In the genomic region with DNA sequence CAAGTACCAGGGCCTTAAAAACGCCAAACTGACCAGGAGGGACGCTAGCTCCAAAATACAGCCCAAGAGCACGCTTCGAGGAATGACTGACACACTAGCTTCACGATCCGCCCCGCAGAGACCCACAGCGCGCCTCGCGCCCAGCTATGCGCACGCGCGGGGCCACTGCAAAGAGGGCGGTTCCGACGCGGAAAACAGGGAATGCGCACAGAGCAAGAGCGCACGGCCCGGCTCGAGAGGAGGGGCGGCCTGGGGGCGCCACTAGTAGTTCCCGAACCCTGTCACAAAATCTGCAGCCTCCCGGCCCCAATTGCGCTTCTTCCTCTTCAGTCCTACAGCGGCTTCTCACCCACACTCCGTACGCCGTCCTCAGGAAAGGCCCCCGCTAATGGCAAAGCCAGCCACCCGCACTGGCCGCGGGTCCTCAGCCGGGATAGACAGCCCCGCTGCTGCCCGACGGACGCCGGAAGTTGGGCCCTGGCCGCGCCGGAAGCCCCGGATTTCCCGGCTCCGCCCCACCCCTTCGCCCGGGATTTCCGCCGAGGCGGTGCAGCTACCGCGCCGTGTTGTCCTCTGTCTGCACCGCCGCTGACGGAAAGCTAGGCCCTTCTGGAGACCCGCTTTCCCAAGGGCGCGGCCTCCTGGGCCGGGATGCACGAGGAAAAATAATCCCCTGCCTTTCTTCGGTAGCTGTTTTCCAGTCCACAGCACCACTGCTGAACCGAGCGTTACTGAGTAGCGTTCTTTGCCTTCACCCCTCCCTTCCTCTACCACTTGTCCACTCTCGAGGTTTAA, we compare ENCODE assay signal across 1 cellular context.
TF ChIP-seq lines count a peak whose summit lies in the region.

A gene with protein sequence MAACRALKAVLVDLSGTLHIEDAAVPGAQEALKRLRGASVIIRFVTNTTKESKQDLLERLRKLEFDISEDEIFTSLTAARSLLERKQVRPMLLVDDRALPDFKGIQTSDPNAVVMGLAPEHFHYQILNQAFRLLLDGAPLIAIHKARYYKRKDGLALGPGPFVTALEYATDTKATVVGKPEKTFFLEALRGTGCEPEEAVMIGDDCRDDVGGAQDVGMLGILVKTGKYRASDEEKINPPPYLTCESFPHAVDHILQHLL (minus strand): TSS at position 472 of the 795 bp plus-strand sequence. CDS start 14,061 bp downstream, outside the sequence.

TF ChIP-seq in GM12878, 131 proteins besides CTCF, POLR2A, EP300 and RAD21 (continued from another document):
- TF ChIP-seq PRDM15 (CRISPR knock-in tag; IDR thresholded peaks at IDR 0.05) (no peak), IRF5 (IDR thresholded peaks at IDR 0.05; ENCODE audit: borderline replicate concordance) (no peak), ZBED1 (IDR thresholded peaks at IDR 0.05; ENCODE audit: borderline replicate concordance) (no peak), BRCA1 (IDR thresholded peaks at IDR 0.05; ENCODE audit: low read depth, low read length) (no peak), PKNOX1 (IDR thresholded peaks at IDR 0.05) (peak; percentile 93), MXI1 (IDR thresholded peaks at IDR 0.05; ENCODE audit: low read depth, low read length) (no peak), WRNIP1 (IDR thresholded peaks at IDR 0.05; ENCODE audit: borderline replicate concordance, low read depth, low read length) (no peak), YY1 (IDR thresholded peaks at IDR 0.05; ENCODE audit: low read depth, low read length) (0 out of 2 replicates have a peak, but pooled peaks have one; percentile 26), RELA (IDR thresholded peaks at IDR 0.05; ENCODE audit: borderline replicate concordance, partially characterized antibody) (no peak), ZNF274 (IDR thresholded peaks at IDR 0.05; ENCODE audit: insufficient read depth, insufficient read length) (no peak), FOS (IDR thresholded peaks at IDR 0.05; ENCODE audit: borderline replicate concordance, extremely low read depth, insufficient read length) (no peak), MLLT1 (IDR thresholded peaks at IDR 0.05) (no peak), GABPA (IDR thresholded peaks at IDR 0.05; ENCODE audit: low read depth) (peak; percentile 91), JUND (IDR thresholded peaks at IDR 0.05; ENCODE audit: low read depth, low read length) (no peak), CREM (IDR thresholded peaks at IDR 0.05; ENCODE audit: low read depth) (no peak), TCF7 (IDR thresholded peaks at IDR 0.05; ENCODE audit: borderline replicate concordance) (no peak), ZBTB11 (CRISPR knock-in tag; IDR thresholded peaks at IDR 0.05) (no peak), ZNF24 (IDR thresholded peaks at IDR 0.05) (no peak), NFXL1 (IDR thresholded peaks at IDR 0.05; ENCODE audit: borderline replicate concordance) (no peak), RB1 (IDR thresholded peaks at IDR 0.05; ENCODE audit: borderline replicate concordance) (peak; percentile 63; the same call in 1 of the 2 replicates), TARDBP (IDR thresholded peaks at IDR 0.05; ENCODE audit: borderline replicate concordance) (no peak), IKZF1 (conservative IDR thresholded peaks at IDR 0.05) (peak; percentile 90), EZH2 (IDR thresholded peaks at IDR 0.05; ENCODE audit: borderline replicate concordance, control insufficient read depth, low read depth, low read length) (no peak), ETV6 (conservative IDR thresholded peaks at IDR 0.05 in 1 of 2, IDR thresholded peaks at IDR 0.05 in 1 of 2; ENCODE audit: borderline replicate concordance in 1 of 2, low read depth in 1 of 2) (peak in 1 of 2 experiments; percentile 47; a peak in 1 of 4 replicates), CHD2 (IDR thresholded peaks at IDR 0.05; ENCODE audit: borderline replicate concordance, low read depth, low read length) (no peak; the same call in 1 of the 2 replicates), ATF7 (IDR thresholded peaks at IDR 0.05; ENCODE audit: low read depth) (no peak), SMAD5 (IDR thresholded peaks at IDR 0.05; ENCODE audit: low read depth) (peak; percentile 87), POU2F2 (IDR thresholded peaks at IDR 0.05; ENCODE audit: borderline replicate concordance, low read depth, low read length) (no peak)
- TF ChIP-seq, protein P1, sequence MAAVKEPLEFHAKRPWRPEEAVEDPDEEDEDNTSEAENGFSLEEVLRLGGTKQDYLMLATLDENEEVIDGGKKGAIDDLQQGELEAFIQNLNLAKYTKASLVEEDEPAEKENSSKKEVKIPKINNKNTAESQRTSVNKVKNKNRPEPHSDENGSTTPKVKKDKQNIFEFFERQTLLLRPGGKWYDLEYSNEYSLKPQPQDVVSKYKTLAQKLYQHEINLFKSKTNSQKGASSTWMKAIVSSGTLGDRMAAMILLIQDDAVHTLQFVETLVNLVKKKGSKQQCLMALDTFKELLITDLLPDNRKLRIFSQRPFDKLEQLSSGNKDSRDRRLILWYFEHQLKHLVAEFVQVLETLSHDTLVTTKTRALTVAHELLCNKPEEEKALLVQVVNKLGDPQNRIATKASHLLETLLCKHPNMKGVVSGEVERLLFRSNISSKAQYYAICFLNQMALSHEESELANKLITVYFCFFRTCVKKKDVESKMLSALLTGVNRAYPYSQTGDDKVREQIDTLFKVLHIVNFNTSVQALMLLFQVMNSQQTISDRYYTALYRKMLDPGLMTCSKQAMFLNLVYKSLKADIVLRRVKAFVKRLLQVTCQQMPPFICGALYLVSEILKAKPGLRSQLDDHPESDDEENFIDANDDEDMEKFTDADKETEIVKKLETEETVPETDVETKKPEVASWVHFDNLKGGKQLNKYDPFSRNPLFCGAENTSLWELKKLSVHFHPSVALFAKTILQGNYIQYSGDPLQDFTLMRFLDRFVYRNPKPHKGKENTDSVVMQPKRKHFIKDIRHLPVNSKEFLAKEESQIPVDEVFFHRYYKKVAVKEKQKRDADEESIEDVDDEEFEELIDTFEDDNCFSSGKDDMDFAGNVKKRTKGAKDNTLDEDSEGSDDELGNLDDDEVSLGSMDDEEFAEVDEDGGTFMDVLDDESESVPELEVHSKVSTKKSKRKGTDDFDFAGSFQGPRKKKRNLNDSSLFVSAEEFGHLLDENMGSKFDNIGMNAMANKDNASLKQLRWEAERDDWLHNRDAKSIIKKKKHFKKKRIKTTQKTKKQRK (IDR thresholded peaks at IDR 0.05; ENCODE audit: low read depth, low read length): no peak
